8 cellular contexts compared by ENCODE assay signal in the genomic region with DNA sequence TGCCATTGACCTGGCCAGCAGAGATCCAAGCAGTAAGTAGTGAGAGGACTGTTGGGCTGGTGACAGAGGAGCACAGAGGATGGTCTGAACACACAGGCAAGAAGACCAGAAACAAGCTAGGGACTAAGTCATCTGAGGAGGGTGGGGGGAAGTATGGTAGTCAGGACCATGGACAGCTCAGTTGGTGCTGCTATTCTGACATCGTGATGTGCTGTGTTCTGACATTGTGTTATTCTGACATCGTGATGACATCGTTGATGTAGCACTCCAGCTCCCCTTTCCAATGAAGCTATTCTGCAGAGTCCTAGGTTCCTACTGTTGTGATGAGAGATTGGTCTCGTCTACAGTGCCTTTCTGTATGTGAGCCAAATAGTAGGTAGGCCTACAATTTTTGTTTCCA. TPM values are rescaled to one million over a fixed set of nuclear protein-coding genes. Genes with fewer than 3 reads are reported as not detected.
DNase-seq lines count a peak whose midpoint lies in the region; ATAC-seq and TF ChIP-seq lines count a peak whose summit lies in the region.

No MANE protein-coding gene starts in this region.

- no peaks in the 10 kb centered on the region for H3K27me3 ChIP-seq in lower lobe of right lung (ENCODE audit: low read depth)

- H3K9me3 ChIP-seq in lower lobe of right lung, result no peaks in the 10 kb centered on the region

- H3K27ac ChIP-seq in lower lobe of right lung, result no peak overlapping the region

- H3K4me3 ChIP-seq in AG10803 (ENCODE audit: low read length) (no peak overlapping the region), HFF-Myc (replicated peaks; ENCODE audit: low read depth, low read length) (no peak overlapping the region), lower lobe of right lung (no peak overlapping the region)

- no peak for TF ChIP-seq CTCF in AG10803 (conservative IDR thresholded peaks at IDR 0.05; ENCODE audit: low read length)
- TF ChIP-seq CTCF in HFF-Myc (IDR thresholded peaks at IDR 0.05; ENCODE audit: low read depth, low read length, missing control alignments), result no peak
- no peak for TF ChIP-seq CTCF in lower lobe of right lung (IDR thresholded peaks at IDR 0.05)

- no peaks in the 10 kb centered on the region for H3K4me1 ChIP-seq in lower lobe of right lung

- peak; percentile 50 for DNase-seq in AG10803 (ENCODE audit: low read depth)
- DNase-seq in HFF-Myc (ENCODE audit: extremely low read depth, low read depth), result peak; percentile 59
- DNase-seq in SW480 (ENCODE audit: low spot score), result peak; percentile 67
- peak; percentile 63 for DNase-seq in brain pericyte (ENCODE audit: low read depth, low spot score)
- no peak for DNase-seq in lower lobe of right lung
- DNase-seq in superior temporal gyrus (ENCODE audit: extremely low spot score), result peak; percentile 15
- no peak for DNase-seq in NCI-H1694 treated with DMSO at 0.1 percent for 48 hours (lab: John Stamatoyannopoulos, UW)

- no peaks in the 10 kb centered on the region for H3K36me3 ChIP-seq in lower lobe of right lung

- peak; percentile 70 to 73 for ATAC-seq in lower lobe of right lung
- ATAC-seq in HG03039 (IDR thresholded peaks at IDR 0.05; ENCODE audit: unreplicated experiment), result no peak

- intact Hi-C loops in lower lobe of right lung (cut with DNase I), result no loop called here

RNA-seq across cellular contexts. Expression of a gene that starts 28.7 kb away (rescaled TPM):
- 3.9 TPM for total RNA-seq in lower lobe of right lung

RNA-seq across cellular contexts. Expression of a gene that starts 36.3 kb away (rescaled TPM):
- total RNA-seq in lower lobe of right lung, result 41.0 TPM

Comparison
In these comparisons a context has a peak if more than half of its experiments do, and no peak if none do; other contexts are left out.
1. DNase-seq: peak in AG10803 (single experiment), HFF-Myc (single experiment), SW480 (single experiment), brain pericyte (single experiment) and superior temporal gyrus (single experiment); none in lower lobe of right lung (single experiment) and NCI-H1694 treated with DMSO at 0.1 percent for 48 hours (single experiment).